ENCODE assay signal across 23 cellular contexts in genomic region chr2:189602233-189602632, GRCh38.
"Had no signal": no experiment of that assay in that cellular context is flagged by ENCODE, and none has a peak within 500 bp of the region (broad histone marks: within the 10 kb centered on the region; RNA-seq: fewer than 3 reads in every experiment).

No MANE protein-coding gene starts in this region.

- H3K9me3 ChIP-seq: ascending aorta, neutrophil, transverse colon, vagina had no signal

- H3K36me3 ChIP-seq: ascending aorta, brain microvascular endothelial cell, neutrophil, transverse colon, vagina had no signal

- H3K4me3 ChIP-seq: ascending aorta, coronary artery, dorsolateral prefrontal cortex, transverse colon, vagina had no signal

- FAIRE-seq: frontal cortex had no signal

- ATAC-seq: left lobe of liver had no signal

- H3K4me1 ChIP-seq: ascending aorta, transverse colon, vagina had no signal

- H3K27ac ChIP-seq: ascending aorta, brain microvascular endothelial cell, coronary artery, dorsolateral prefrontal cortex, neutrophil, transverse colon, vagina had no signal

- DNase-seq: activated CD4-positive, alpha-beta memory T cell treated with anti-CD3 and anti-CD28 coated beads for 36 hours; activated CD4-positive, alpha-beta T cell treated with anti-CD3 and anti-CD28 coated beads, Interleukin-2, amount 10 ng/mL, durations not matched to agents 24 days and 14 days; activated CD4-positive, CD25-positive, alpha-beta regulatory T cell treated with anti-CD3 and anti-CD28 coated beads, Interleukin-2, amount 50 U/mL, for 72 hours; activated CD8-positive, alpha-beta memory T cell treated with anti-CD3 and anti-CD28 coated beads, Interleukin-2, amount 50 U/mL, for 4 hours; activated effector memory CD4-positive, alpha-beta T cell treated with anti-CD3 and anti-CD28 coated beads, Interleukin-2, amount 50 U/mL, for 16 hours; activated naive CD4-positive, alpha-beta T cell treated with anti-CD3 and anti-CD28 coated beads for 36 hours; activated naive CD8-positive, alpha-beta T cell treated with anti-CD3 and anti-CD28 coated beads for 36 hours; activated T-cell treated with anti-CD3 and anti-CD28 coated beads, Interleukin-2, amount 50 U/mL, for 1 hour; brain microvascular endothelial cell; dorsolateral prefrontal cortex; effector memory CD4-positive, alpha-beta T cell; kidney glomerular epithelial cell; naive B cell; nephron progenitor cell; stimulated activated CD4-positive, alpha-beta T cell treated with anti-CD3 and anti-CD28 coated beads, Interleukin-15, amount 100 ng/mL, for 24 hours; stimulated activated naive CD4-positive, alpha-beta T cell treated with Interleukin-2 at 50 U/mL for 16 hours; transverse colon had no signal

- H3K27me3 ChIP-seq: ascending aorta, brain microvascular endothelial cell, neutrophil, transverse colon, vagina had no signal
